In genomic region chr9:107279084-107279483, GRCh38 we compare ENCODE assay signal across 20 cellular contexts. TPM values are rescaled to one million over a fixed set of nuclear protein-coding genes. Genes with fewer than 3 reads are reported as not detected.
A peak's percentile ranks its signal among the peaks of the same experiment; 100 is the strongest.
DNase-seq lines count a peak whose midpoint lies in the region; ATAC-seq and TF ChIP-seq lines count a peak whose summit lies in the region.
"Had no signal": no experiment of that assay in that cellular context is flagged by ENCODE, and none has a peak within 500 bp of the region (broad histone marks: within the 10 kb centered on the region; RNA-seq: fewer than 3 reads in every experiment).

No MANE protein-coding gene starts in this region.

- no peaks in the 10 kb centered on the region for H4K20me1 ChIP-seq in mammary epithelial cell (ENCODE audit: insufficient read depth, low read length)

- no peaks in the 10 kb centered on the region for H3K27me3 Mint-ChIP-seq in MCF 10A (ENCODE audit: insufficient read depth, unreplicated experiment)

- no peak overlapping the region for H3K9ac ChIP-seq in mammary epithelial cell (ENCODE audit: insufficient read depth, low read length)
- H3K9ac ChIP-seq: BLaER1 had no signal

- H2AFZ ChIP-seq in mammary epithelial cell (ENCODE audit: low read depth, low read length), result no peak overlapping the region

- in situ Hi-C loops in mammary epithelial cell (cut with MboI; ENCODE audit: low sequenced_read_pairs in 2 of 2), result no loop called here

- no peak overlapping the region for H3K4me2 ChIP-seq in mammary epithelial cell (ENCODE audit: insufficient read depth, low read depth, low read length)
- H3K4me2 ChIP-seq: BLaER1 had no signal

- no peaks in the 10 kb centered on the region for H3K36me3 ChIP-seq in mammary epithelial cell (ENCODE audit: insufficient read depth, low read length)
- H3K36me3 ChIP-seq in neutrophil, result no peaks in the 10 kb centered on the region
- H3K36me3 ChIP-seq: BLaER1 had no signal

- CTCF ChIA-PET in MCF 10A (lab: Yijun Ruan, JAX) (interaction anchor here (0.9 to 1.2 kb wide), 3 partner anchors 17 to 63 kb away, joined by 3 to 4 read pairs (median 3); no protein-coding TSS in a partner anchor), mammary epithelial cell (lab: Charles Lee; ENCODE audit: low non-redundant PET) (interaction anchor here (0.6 kb wide), 1 partner anchor 39 kb away, joined by 7 read pairs; no protein-coding TSS in a partner anchor)

- H3K4me3 ChIP-seq in mammary epithelial cell (replicated peaks in 1 of 3; ENCODE audit: insufficient read depth in 1 of 3, low read depth in 2 of 3, low read length in 3 of 3) (no peak overlapping the region), neutrophil (ENCODE audit: low read depth in 1 of 2, low read length in 1 of 2) (peak overlapping the region in 1 of 2 experiments; percentile 15)
- H3K4me3 ChIP-seq: BLaER1, HAP-1 had no signal

- no peak overlapping the region for H3K27ac ChIP-seq in mammary epithelial cell (ENCODE audit: insufficient read depth, low read depth, low read length)
- peak overlapping the region; percentile 55 for H3K27ac ChIP-seq in neutrophil
- H3K27ac ChIP-seq: 22Rv1, BLaER1, C4-2B had no signal

- intact Hi-C loops in MCF 10A (cut with micrococcal nuclease) (no loop called here), mammary epithelial cell (cut with micrococcal nuclease) (no loop called here), left cardiac atrium (cut with DNase I) (no loop called here)

- H3K9me3 ChIP-seq in mammary epithelial cell (replicated peaks; ENCODE audit: insufficient read depth, low read length) (no peaks in the 10 kb centered on the region), neutrophil (no peaks in the 10 kb centered on the region)
- H3K9me3 ChIP-seq: BLaER1, HAP-1 had no signal

- 96% methylated on average over 4 of the region's 7 CpGs for WGBS in mammary epithelial cell (ENCODE audit: low coverage, missing lambda C conversion rate)

- H3K4me1 ChIP-seq in mammary epithelial cell (ENCODE audit: insufficient read depth, low read length), result peaks cover 39% of the 10 kb centered on the region
- H3K4me1 ChIP-seq in neutrophil (ENCODE audit: control insufficient read depth in 1 of 2, insufficient read depth in 1 of 2, low read depth in 1 of 2, low read length in 1 of 2), result peaks cover 44 to 48% of the 10 kb centered on the region in 2 experiments

- H3K27me3 ChIP-seq in mammary epithelial cell (ENCODE audit: insufficient read depth, low read length), result no peaks in the 10 kb centered on the region
- H3K27me3 ChIP-seq in neutrophil, result peaks cover 35% of the 10 kb centered on the region
- H3K27me3 ChIP-seq: BLaER1 had no signal

- POLR2A ChIA-PET in MCF 10A (lab: Yijun Ruan, JAX), result interaction anchor here (0.6 to 0.7 kb wide), 2 partner anchors 13 to 878 kb away, joined by 3 read pairs; no protein-coding TSS in a partner anchor

- BruUV-seq in MCF 10A (replicated peaks; lab: Mats Ljungman, UMichigan) (no TSS peak), mammary epithelial cell (replicated peaks; lab: Mats Ljungman, UMichigan) (no TSS peak)

- ATAC-seq in left cardiac atrium, result no peak

- TF ChIP-seq CTCF in MCF 10A (IDR thresholded peaks at IDR 0.05; ENCODE audit: unreplicated experiment) (no peak), mammary epithelial cell (conservative IDR thresholded peaks at IDR 0.05 in 1 of 2, IDR thresholded peaks at IDR 0.05 in 1 of 2; ENCODE audit: extremely low read depth in 1 of 2, insufficient read depth in 1 of 2, low read depth in 1 of 2, low read length in 2 of 2) (no peak), neutrophil (IDR thresholded peaks at IDR 0.05) (no peak)

- H3K9me3 Mint-ChIP-seq in MCF 10A (ENCODE audit: unreplicated experiment), result no peaks in the 10 kb centered on the region
- H3K9me3 Mint-ChIP-seq: CD4-positive, alpha-beta T cell; CD8-positive, alpha-beta memory T cell; HFFc6 had no signal

- H3K27ac Mint-ChIP-seq in MCF 10A (ENCODE audit: low read depth, unreplicated experiment), result no peak overlapping the region
- H3K27ac Mint-ChIP-seq: B cell; CD4-positive, alpha-beta T cell; CD8-positive, alpha-beta memory T cell; HFFc6 had no signal

- no peak overlapping the region for H3K4me3 Mint-ChIP-seq in MCF 10A (ENCODE audit: unreplicated experiment)
- H3K4me3 Mint-ChIP-seq: B cell; CD4-positive, alpha-beta T cell; CD8-positive, alpha-beta memory T cell; HFFc6 had no signal

- DNase-seq in MCF 10A (ENCODE audit: unreplicated experiment) (peak; percentile 88), mammary epithelial cell (no peak), MV-4-11 (lab: John Stamatoyannopoulos, UW) (peak; percentile 21), NOMO-1 (lab: John Stamatoyannopoulos, UW; ENCODE audit: unreplicated experiment in 2 of 2) (no peak), germinal center (ENCODE audit: low spot score) (no peak), left cardiac atrium (no peak), DMS153 (lab: John Stamatoyannopoulos, UW) (no peak)
- DNase-seq: CD4-positive, alpha-beta T cell; CD8-positive, alpha-beta memory T cell; DMS 273 treated with DMSO at 0.1 percent for 48 hours; DMS53; DND-41; GOT3; HFFc6 had no signal

- H3K79me2 ChIP-seq in mammary epithelial cell (ENCODE audit: insufficient read depth, low read length), result peaks cover 11% of the 10 kb centered on the region

- H3K36me3 Mint-ChIP-seq in MCF 10A (ENCODE audit: insufficient read depth, unreplicated experiment), result peaks cover 3% of the 10 kb centered on the region

- dilution Hi-C loops in mammary epithelial cell (cut with HindIII; ENCODE audit: low sequenced_read_pairs), result no loop called here

- H3K4me1 Mint-ChIP-seq in MCF 10A (ENCODE audit: insufficient read depth, unreplicated experiment), result peaks cover 34% of the 10 kb centered on the region

RNA-seq across cellular contexts. Expression of gene RAD23B, which starts 4.0 kb away (rescaled TPM):
- total RNA-seq in MCF 10A (2022) (173 and 222 TPM in 2 replicates), mammary epithelial cell (100 to 1,000 TPM; 126 to 177 TPM), left cardiac atrium (10 to 100 TPM; 87.6 to 88.7 TPM)
- polyA plus RNA-seq in mammary epithelial cell, result 166 TPM
- 115 TPM for polyA minus RNA-seq in mammary epithelial cell

Comparison
In these comparisons a context has a peak if more than half of its experiments do, and no peak if none do; other contexts are left out.
1. DNase-seq: peak in MCF 10A (single experiment) and MV-4-11 (single experiment); none in mammary epithelial cell (single experiment), NOMO-1 (0 of 2), germinal center (single experiment), left cardiac atrium (single experiment) and DMS153 (single experiment).